ENCODE assay signal across 8 cellular contexts in genomic region chr7:35253680-35254495, GRCh38. TPM values are rescaled to one million over a fixed set of nuclear protein-coding genes. Genes with fewer than 3 reads are reported as not detected.
DNase-seq lines count a peak whose midpoint lies in the region; ATAC-seq and TF ChIP-seq lines count a peak whose summit lies in the region.

TBX20 (minus strand) TSS chr7:35254100; CDS start chr7:35253620, 480 bp downstream.

- peaks cover 5% of the 10 kb centered on the region for H3K36me3 Mint-ChIP-seq in activated T-helper 17 cell treated with anti-CD3 and anti-CD28 coated beads, Interleukin-2, amount 50 U/mL, for 72 hours (ENCODE audit: low read depth)

- peaks cover 70% of the 10 kb centered on the region for H3K27me3 Mint-ChIP-seq in activated T-helper 17 cell treated with anti-CD3 and anti-CD28 coated beads, Interleukin-2, amount 50 U/mL, for 72 hours

- H3K9ac ChIP-seq in ES-I3 (ENCODE audit: low read depth, low read length) = peak within 1 kb of the TSS; percentile 67; the same call in 1 of the 2 replicates
- peak within 1 kb of the TSS; percentile 69 for H3K9ac ChIP-seq in HUES6 (ENCODE audit: low read length)

- 1% methylated on average over 75 of the region's 77 CpGs for WGBS in hepatocyte (ENCODE audit: low lambda C conversion rate, missing lambda C conversion rate)

- peak; percentile 66 for ATAC-seq in activated T-helper 17 cell treated with anti-CD3 and anti-CD28 coated beads, Interleukin-2, amount 50 U/mL, for 72 hours (replicated peaks)
- ATAC-seq in GM19035 (IDR thresholded peaks at IDR 0.05; ENCODE audit: unreplicated experiment) (no peak), GM18858 (IDR thresholded peaks at IDR 0.05; ENCODE audit: unreplicated experiment) (no peak)

- H3K27ac Mint-ChIP-seq in activated T-helper 17 cell treated with anti-CD3 and anti-CD28 coated beads, Interleukin-2, amount 50 U/mL, for 72 hours = no peak within 1 kb of the TSS

- no peaks in the 10 kb centered on the region for H3K9me3 Mint-ChIP-seq in activated T-helper 17 cell treated with anti-CD3 and anti-CD28 coated beads, Interleukin-2, amount 50 U/mL, for 72 hours

- peak within 1 kb of the TSS; percentile 53 for H3K4me3 Mint-ChIP-seq in activated T-helper 17 cell treated with anti-CD3 and anti-CD28 coated beads, Interleukin-2, amount 50 U/mL, for 72 hours

- H4K20me1 ChIP-seq in hepatocyte (ENCODE audit: insufficient read depth, poor library complexity, severe bottlenecking) = no peaks in the 10 kb centered on the region

- H3K36me3 ChIP-seq in ES-I3 (ENCODE audit: insufficient read depth, low read length) (no peaks in the 10 kb centered on the region), HUES6 (ENCODE audit: control insufficient read depth, insufficient read depth, low read length) (no peaks in the 10 kb centered on the region), hepatocyte (replicated peaks; ENCODE audit: insufficient read depth, low read depth) (no peaks in the 10 kb centered on the region)

- H3K27me3 ChIP-seq in HUES6 (ENCODE audit: control insufficient read depth, insufficient read depth, low read length) = peaks cover 100% of the 10 kb centered on the region
- H3K27me3 ChIP-seq in hepatocyte = peaks cover 96% of the 10 kb centered on the region

- peak within 1 kb of the TSS; percentile 68 for H3K4me3 ChIP-seq in HUES6 (ENCODE audit: low read depth, low read length)
- H3K4me3 ChIP-seq in hepatocyte = peak within 1 kb of the TSS; percentile 43
- H3K4me3 ChIP-seq in skeletal muscle cell (ENCODE audit: low read depth, low read length) = peak within 1 kb of the TSS; percentile 46

- no peaks in the 10 kb centered on the region for H3K4me1 Mint-ChIP-seq in activated T-helper 17 cell treated with anti-CD3 and anti-CD28 coated beads, Interleukin-2, amount 50 U/mL, for 72 hours

- H3K27ac ChIP-seq in HUES6 (ENCODE audit: low read depth, low read length) (no peak within 1 kb of the TSS), hepatocyte (peak within 1 kb of the TSS; percentile 75)

- H3K4me2 ChIP-seq in hepatocyte = peak within 1 kb of the TSS; percentile 93

- H2AFZ ChIP-seq in hepatocyte = peak within 1 kb of the TSS; percentile 79

- peak; percentile 86 for DNase-seq in hepatocyte (ENCODE audit: low spot score)
- DNase-seq in skeletal muscle cell (ENCODE audit: low read depth) = no peak
- DNase-seq in NCI-H345 (lab: John Stamatoyannopoulos, UW) = no peak

- H3K4me1 ChIP-seq in ES-I3 (ENCODE audit: insufficient read depth, low read length) (peaks cover 12% of the 10 kb centered on the region; the same call in 1 of the 2 replicates), HUES6 (ENCODE audit: control insufficient read depth, insufficient read depth, low read length) (peaks cover 35% of the 10 kb centered on the region), hepatocyte (ENCODE audit: insufficient read depth) (peaks cover 4% of the 10 kb centered on the region)

- H3K9me3 ChIP-seq in ES-I3 (ENCODE audit: control insufficient read depth, insufficient read depth, low read length) (no peaks in the 10 kb centered on the region), HUES6 (ENCODE audit: control insufficient read depth, insufficient read depth, low read depth, low read length) (no peaks in the 10 kb centered on the region), hepatocyte (ENCODE audit: low read depth) (no peaks in the 10 kb centered on the region)

- H3K9me2 ChIP-seq in hepatocyte (replicated peaks; ENCODE audit: insufficient read depth) = no peaks in the 10 kb centered on the region

- no peak for TF ChIP-seq CTCF in hepatocyte (IDR thresholded peaks at IDR 0.05; ENCODE audit: poor library complexity)

- H3K79me2 ChIP-seq in hepatocyte = peaks cover 21% of the 10 kb centered on the region

RNA-seq across cellular contexts. Expression of gene TBX20, which starts in this region (rescaled TPM):
- under 1 TPM in 1 of 2 donors, not detected in 1; 0.30 TPM for total RNA-seq in activated T-helper 17 cell treated with anti-CD3 and anti-CD28 coated beads, Interleukin-2, amount 50 U/mL, for 72 hours
- total RNA-seq in hepatocyte = 14.7 and 14.8 TPM in 2 replicates
- polyA plus RNA-seq in hepatocyte = 2.4 and 4.5 TPM in 2 replicates

Comparison
In these comparisons a context has a peak if more than half of its experiments do, and no peak if none do; other contexts are left out.
1. RNA of gene TBX20 (total RNA-seq): 14.7 to 14.8 TPM in hepatocyte; 0.30 TPM in activated T-helper 17 cell treated with anti-CD3 and anti-CD28 coated beads, Interleukin-2, amount 50 U/mL, for 72 hours; every median in the first group is over 10 times any median in the second.
2. Peak in ATAC-seq in activated T-helper 17 cell treated with anti-CD3 and anti-CD28 coated beads, Interleukin-2, amount 50 U/mL, for 72 hours; RNA of the gene not detected or under 1 TPM.
3. Peak in every context shown above with its lines, with median percentiles within 50 percentile points of each other: H3K4me3 ChIP-seq.